In the genomic region with DNA sequence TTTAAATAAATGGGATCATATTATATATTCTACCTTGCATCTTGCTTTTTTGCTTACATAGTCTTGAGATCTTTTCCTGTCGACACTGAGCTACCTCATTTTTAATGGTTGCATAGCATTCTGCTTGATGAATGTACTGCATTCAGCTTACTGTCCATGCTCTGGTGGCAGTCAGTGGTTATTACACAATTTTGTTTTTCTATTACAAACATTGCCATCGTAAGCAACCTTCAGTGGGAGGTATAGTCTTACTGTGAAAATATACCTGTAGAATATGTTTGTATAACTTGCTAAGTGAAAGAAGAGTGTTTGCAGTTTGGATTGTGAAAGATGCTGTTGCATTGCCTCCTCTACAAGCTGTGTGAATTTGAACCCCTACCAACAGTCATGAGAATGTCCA, we compare ENCODE assay signal across 15 cellular contexts. TPM values are rescaled to one million over a fixed set of nuclear protein-coding genes. Genes with fewer than 3 reads are reported as not detected.
DNase-seq lines count a peak whose midpoint lies in the region; ATAC-seq, FAIRE-seq and TF ChIP-seq lines count a peak whose summit lies in the region.
"Had no signal": no experiment of that assay in that cellular context is flagged by ENCODE, and none has a peak within 500 bp of the region (broad histone marks: within the 10 kb centered on the region; RNA-seq: fewer than 3 reads in every experiment).

No MANE protein-coding gene starts in this region.

- in situ Hi-C loops in astrocyte of the cerebellum (cut with HindIII; ENCODE audit: low sequenced_read_pairs) = no loop called here
- in situ Hi-C loops in HepG2 (cut with HindIII; ENCODE audit: extremely low pct_ligation_motif_present, low pct_unique_long_range_greater_than_20kb) = no loop called here

- no peak for TF ChIP-seq POLR2A in HepG2 (IDR thresholded peaks at IDR 0.05; ENCODE audit: insufficient read depth in 1 of 2, low read depth in 2 of 2, low read length in 2 of 2)

- no peak overlapping the region for H3K27ac ChIP-seq in HepG2 (ENCODE audit: extremely low read length, insufficient read depth, low read length)
- H3K27ac ChIP-seq: colonic mucosa had no signal

- POLR2A ChIA-PET in HepG2 (lab: Yijun Ruan, JAX) = no interaction called here

- no peak overlapping the region for H2AFZ ChIP-seq in HepG2 (ENCODE audit: low read length)

- H4K20me1 ChIP-seq in HepG2 (ENCODE audit: insufficient read depth, low read length) = 0 out of 2 replicates have a peak, but pooled peaks cover 5% of the 10 kb centered on the region

- 70% methylated on average over 2 of the region's 2 CpGs for WGBS in HepG2 (ENCODE audit: low lambda C conversion rate)

- H3K4me3 ChIP-seq in astrocyte of the cerebellum (ENCODE audit: low read depth, low read length) = no peak overlapping the region
- no peak overlapping the region for H3K4me3 ChIP-seq in HepG2 (replicated peaks in 1 of 3; ENCODE audit: insufficient read depth in 1 of 3, low read depth in 2 of 3, low read length in 3 of 3)
- H3K4me3 ChIP-seq in H7 (ENCODE audit: insufficient read depth, low read depth, low read length) = no peak overlapping the region
- H3K4me3 ChIP-seq: colonic mucosa had no signal

- H3K4me2 ChIP-seq in HepG2 (ENCODE audit: low read depth, low read length) = no peak overlapping the region

- ATAC-seq in HepG2 (peak; percentile 70), HG02938 (IDR thresholded peaks at IDR 0.05; ENCODE audit: unreplicated experiment) (no peak), HG02759 (IDR thresholded peaks at IDR 0.05; ENCODE audit: unreplicated experiment) (no peak)

- TF ChIP-seq CTCF in astrocyte of the cerebellum (IDR thresholded peaks at IDR 0.05; ENCODE audit: low read depth, low read length, missing control alignments) = peak; percentile 14
- no peak for TF ChIP-seq CTCF in HepG2 (CRISPR knock-in tag; IDR thresholded peaks at IDR 0.05)

- H3K79me2 ChIP-seq in HepG2 (ENCODE audit: insufficient read depth, low read length) = no peaks in the 10 kb centered on the region

- intact Hi-C loops in HepG2 (cut with micrococcal nuclease; ENCODE audit: unreplicated experiment) = no loop called here

- TF ChIP-seq EP300 in HepG2 (IDR thresholded peaks at IDR 0.05; ENCODE audit: low read depth in 2 of 2, low read length in 2 of 2) = no peak
- no peak for TF ChIP-seq EP300 in HepG2 (CRISPR knock-in tag; IDR thresholded peaks at IDR 0.05; ENCODE audit: borderline replicate concordance)

- H3K27me3 ChIP-seq in HepG2 (ENCODE audit: control insufficient read depth in 1 of 2, insufficient read depth in 2 of 2, low read length in 2 of 2) = no peaks in the 10 kb centered on the region
- no peaks in the 10 kb centered on the region for H3K27me3 ChIP-seq in H7 (ENCODE audit: control insufficient read depth, insufficient read depth, low read length)
- H3K27me3 ChIP-seq: colonic mucosa had no signal

- no peaks in the 10 kb centered on the region for H3K9me3 ChIP-seq in HepG2 (ENCODE audit: low read length)
- H3K9me3 ChIP-seq: colonic mucosa had no signal

- no TSS peak for BruUV-seq in HepG2 (replicated peaks; lab: Mats Ljungman, UMichigan)

- H3K9ac ChIP-seq in HepG2 (ENCODE audit: insufficient read depth, low read depth, low read length) = no peak overlapping the region

- CTCF ChIA-PET in HepG2 (lab: Yijun Ruan, JAX; ENCODE audit: low intra/inter-chr PET ratio, low total read pairs) = no interaction called here

- H3K36me3 ChIP-seq in HepG2 (replicated peaks in 1 of 2; ENCODE audit: control insufficient read depth in 1 of 2, insufficient read depth in 2 of 2, low read length in 2 of 2) (peaks cover 18 to 51% of the 10 kb centered on the region in 2 experiments), H7 (replicated peaks; ENCODE audit: control insufficient read depth, insufficient read depth, low read length) (peaks cover 18% of the 10 kb centered on the region)

- FAIRE-seq in HepG2 (lab: Jason Lieb, UNC) = no peak
- FAIRE-seq: RCC 7860 had no signal

- DNase-seq in DMS53 (lab: John Stamatoyannopoulos, UW) (peak; percentile 10), DMS53 treated with DMSO at 0.1 percent for 48 hours (lab: John Stamatoyannopoulos, UW; ENCODE audit: unreplicated experiment) (no peak), Kasumi-1 (lab: John Stamatoyannopoulos, UW) (peak; percentile 10 to 39), astrocyte of the cerebellum (ENCODE audit: low read depth) (no peak), HepG2 (ENCODE audit: low spot score) (peak; percentile 45), H7 (no peak)
- DNase-seq: activated CD4-positive, alpha-beta memory T cell treated with anti-CD3 and anti-CD28 coated beads for 36 hours; colonic mucosa; midbrain; NCI-H1048; NCI-H226 had no signal

- no peak for TF ChIP-seq RAD21 in HepG2 (CRISPR knock-in tag; IDR thresholded peaks at IDR 0.05)

- H3K4me1 ChIP-seq in HepG2 (ENCODE audit: insufficient read depth, low read length) = no peaks in the 10 kb centered on the region
- H3K4me1 ChIP-seq: colonic mucosa had no signal

TF ChIP-seq in HepG2, 621 proteins besides CTCF, POLR2A, EP300 and RAD21 (continues in another document):
- TF ChIP-seq ZC3H13 (CRISPR knock-in tag; IDR thresholded peaks at IDR 0.05) (no peak), ZNF251 (CRISPR knock-in tag; IDR thresholded peaks at IDR 0.05) (no peak), HOXA7 (CRISPR knock-in tag; IDR thresholded peaks at IDR 0.05) (no peak), ZNF3 (CRISPR knock-in tag; IDR thresholded peaks at IDR 0.05) (peak; percentile 83), ZNF878 (CRISPR knock-in tag; IDR thresholded peaks at IDR 0.05) (no peak), ZNF441 (CRISPR knock-in tag; IDR thresholded peaks at IDR 0.05; ENCODE audit: borderline replicate concordance) (no peak), KDM5A (IDR thresholded peaks at IDR 0.05; ENCODE audit: borderline replicate concordance, low read length) (no peak)
- TF ChIP-seq, protein P1, sequence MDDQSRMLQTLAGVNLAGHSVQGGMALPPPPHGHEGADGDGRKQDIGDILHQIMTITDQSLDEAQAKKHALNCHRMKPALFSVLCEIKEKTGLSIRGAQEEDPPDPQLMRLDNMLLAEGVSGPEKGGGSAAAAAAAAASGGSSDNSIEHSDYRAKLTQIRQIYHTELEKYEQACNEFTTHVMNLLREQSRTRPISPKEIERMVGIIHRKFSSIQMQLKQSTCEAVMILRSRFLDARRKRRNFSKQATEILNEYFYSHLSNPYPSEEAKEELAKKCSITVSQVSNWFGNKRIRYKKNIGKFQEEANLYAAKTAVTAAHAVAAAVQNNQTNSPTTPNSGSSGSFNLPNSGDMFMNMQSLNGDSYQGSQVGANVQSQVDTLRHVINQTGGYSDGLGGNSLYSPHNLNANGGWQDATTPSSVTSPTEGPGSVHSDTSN (CRISPR knock-in tag; IDR thresholded peaks at IDR 0.05; ENCODE audit: borderline replicate concordance) = no peak

RNA-seq across cellular contexts. Expression of a gene that starts 43.4 kb away (rescaled TPM):
- 74.2 and 75.1 TPM in 2 replicates for total RNA-seq in HepG2 (2016; rRNA removed; fragmentation: Illumina TruSeq; extraction: Trizol)
- total RNA-seq in HepG2 (2016; cell fraction: cytosol; rRNA removed; fragmentation: Illumina TruSeq; extraction: Trizol; ENCODE audit: low read depth) = 40.4 and 45.3 TPM in 2 replicates
- 70.5 and 71.1 TPM in 2 replicates for total RNA-seq in HepG2 (2016; cell fraction: insoluble cytoplasmic fraction; rRNA removed; fragmentation: Illumina TruSeq; extraction: Trizol)
- 29.8 and 34.0 TPM in 2 replicates for total RNA-seq in HepG2 (2016; cell fraction: membrane; rRNA removed; fragmentation: Illumina TruSeq; extraction: Trizol)
- 141 and 154 TPM in 2 replicates for total RNA-seq in HepG2 (2016; cell fraction: nucleus; rRNA removed; fragmentation: Illumina TruSeq; extraction: Trizol)
- 85.3 and 104 TPM in 2 replicates for polyA plus RNA-seq in HepG2 (2011; rRNA removed)
- 22.4 and 39.6 TPM in 2 replicates for polyA plus RNA-seq in HepG2 (2011; cell fraction: cytosol; rRNA removed)
- polyA plus RNA-seq in HepG2 (2011; cell fraction: nucleus; rRNA removed) = 94.4 and 115 TPM in 2 replicates
- 80.1 and 83.5 TPM in 2 replicates for polyA plus RNA-seq in HepG2 (2012)
- 3.6 and 4.1 TPM in 2 replicates for polyA plus RNA-seq in HepG2 (2016; cell fraction: cytosol; fragmentation: Illumina TruSeq; extraction: Trizol; ENCODE audit: low read depth)
- polyA plus RNA-seq in HepG2 (2016; cell fraction: insoluble cytoplasmic fraction; fragmentation: Illumina TruSeq; extraction: Trizol; ENCODE audit: low read depth) = 91.1 and 96.1 TPM in 2 replicates
- polyA plus RNA-seq in HepG2 (2016; cell fraction: membrane; fragmentation: Illumina TruSeq; extraction: Trizol; ENCODE audit: low read depth) = 11.3 and 13.5 TPM in 2 replicates
- polyA plus RNA-seq in HepG2 (2016; cell fraction: nucleus; fragmentation: Illumina TruSeq; extraction: Trizol; ENCODE audit: insufficient read depth, low read depth) = 269 and 273 TPM in 2 replicates
- polyA minus RNA-seq in HepG2 (2011; rRNA and poly(A)+ RNA removed; ENCODE audit: low replicate concordance) = 22.1 and 48.2 TPM in 2 replicates
- polyA minus RNA-seq in HepG2 (2011; cell fraction: cytosol; rRNA and poly(A)+ RNA removed) = 52.9 and 56.1 TPM in 2 replicates
- polyA minus RNA-seq in HepG2 (2011; cell fraction: nucleus; rRNA and poly(A)+ RNA removed) = 189 and 224 TPM in 2 replicates
- 56.5 and 59.7 TPM in 2 replicates for total RNA-seq in H7 (2014; rRNA removed; shearing (Covaris generic))

RNA-seq across cellular contexts. Expression of a gene that starts 52.0 kb away (rescaled TPM):
- not detected in 2 replicates for total RNA-seq in HepG2 (2016; rRNA removed; fragmentation: Illumina TruSeq; extraction: Trizol)
- total RNA-seq in HepG2 (2016; cell fraction: cytosol; rRNA removed; fragmentation: Illumina TruSeq; extraction: Trizol; ENCODE audit: low read depth) = not detected in 2 replicates
- total RNA-seq in HepG2 (2016; cell fraction: insoluble cytoplasmic fraction; rRNA removed; fragmentation: Illumina TruSeq; extraction: Trizol) = not detected in 2 replicates
- not detected in 2 replicates for total RNA-seq in HepG2 (2016; cell fraction: membrane; rRNA removed; fragmentation: Illumina TruSeq; extraction: Trizol)
- total RNA-seq in HepG2 (2016; cell fraction: nucleus; rRNA removed; fragmentation: Illumina TruSeq; extraction: Trizol) = not detected in 2 replicates
- not detected in 2 replicates for polyA plus RNA-seq in HepG2 (2011; rRNA removed)
- polyA plus RNA-seq in HepG2 (2011; cell fraction: cytosol; rRNA removed) = not detected in 2 replicates
- not detected in 2 replicates for polyA plus RNA-seq in HepG2 (2011; cell fraction: nucleus; rRNA removed)
- not detected in 2 replicates for polyA plus RNA-seq in HepG2 (2012)
- not detected in 2 replicates for polyA plus RNA-seq in HepG2 (2016; cell fraction: cytosol; fragmentation: Illumina TruSeq; extraction: Trizol; ENCODE audit: low read depth)
- polyA plus RNA-seq in HepG2 (2016; cell fraction: insoluble cytoplasmic fraction; fragmentation: Illumina TruSeq; extraction: Trizol; ENCODE audit: low read depth) = not detected in 2 replicates
- polyA plus RNA-seq in HepG2 (2016; cell fraction: membrane; fragmentation: Illumina TruSeq; extraction: Trizol; ENCODE audit: low read depth) = not detected in 2 replicates
- not detected in 2 replicates for polyA plus RNA-seq in HepG2 (2016; cell fraction: nucleus; fragmentation: Illumina TruSeq; extraction: Trizol; ENCODE audit: insufficient read depth, low read depth)
- 0.08 and 0.12 TPM in 2 replicates for polyA minus RNA-seq in HepG2 (2011; rRNA and poly(A)+ RNA removed; ENCODE audit: low replicate concordance)
- polyA minus RNA-seq in HepG2 (2011; cell fraction: cytosol; rRNA and poly(A)+ RNA removed) = not detected in 2 replicates
- 0.12 TPM in 1 of 2 replicates, not detected in the other for polyA minus RNA-seq in HepG2 (2011; cell fraction: nucleus; rRNA and poly(A)+ RNA removed)
- total RNA-seq in H7 (2014; rRNA removed; shearing (Covaris generic)) = 0.03 TPM in 1 of 2 replicates, not detected in the other
- total RNA-seq: A172 had no signal

Comparison
In these comparisons a context has a peak if more than half of its experiments do, and no peak if none do; other contexts are left out.
1. DNase-seq: peak in DMS53 (single experiment), Kasumi-1 (2 of 2) and HepG2 (single experiment); none in DMS53 treated with DMSO at 0.1 percent for 48 hours (single experiment), astrocyte of the cerebellum (single experiment) and H7 (single experiment).